ENCODE assay signal across 8 cellular contexts in genomic region chr3:172038823-172039222, GRCh38. TPM values are rescaled to one million over a fixed set of nuclear protein-coding genes. Genes with fewer than 3 reads are reported as not detected.
DNase-seq lines count a peak whose midpoint lies in the region; ATAC-seq and TF ChIP-seq lines count a peak whose summit lies in the region.

No MANE protein-coding gene starts in this region.

- peak overlapping the region; percentile 78 to 97 (median 94) for H3K27ac Mint-ChIP-seq in CD14-positive monocyte
- peak overlapping the region; percentile 97 for H3K27ac Mint-ChIP-seq in central memory CD8-positive, alpha-beta T cell (ENCODE audit: low read depth)
- H3K27ac Mint-ChIP-seq in naive thymus-derived CD4-positive, alpha-beta T cell, result peak overlapping the region; percentile 52 to 99 (median 96)

- H3K4me3 Mint-ChIP-seq in CD14-positive monocyte, result peak overlapping the region; percentile 88 to 93
- peak overlapping the region; percentile 92 for H3K4me3 Mint-ChIP-seq in central memory CD8-positive, alpha-beta T cell
- peak overlapping the region in 9 of 10 donors; percentile 96 to 100 (median 98) for H3K4me3 Mint-ChIP-seq in naive thymus-derived CD4-positive, alpha-beta T cell

- no peak for TF ChIP-seq CTCF in CD14-positive monocyte (IDR thresholded peaks at IDR 0.05)

- DNase-seq in CD14-positive monocyte (ENCODE audit: low spot score), result no peak
- peak; percentile 35 for DNase-seq in MG63
- no peak for DNase-seq in central memory CD8-positive, alpha-beta T cell (ENCODE audit: low spot score in 2 of 2)
- DNase-seq in naive thymus-derived CD4-positive, alpha-beta T cell, result no peak
- DNase-seq in erythroblast (lab: John Stamatoyannopoulos, UW), result no peak
- no peak for DNase-seq in hippocampal formation (lab: John Stamatoyannopoulos, UW)

- 0 out of 2 replicates have a peak, but pooled peaks cover 3% of the 10 kb centered on the region for H3K9me3 ChIP-seq in MG63
- H3K9me3 ChIP-seq in naive thymus-derived CD4-positive, alpha-beta T cell (ENCODE audit: control insufficient read depth in 2 of 3, low read length in 3 of 3), result no peaks in the 10 kb centered on the region

- H3K27ac ChIP-seq in naive thymus-derived CD4-positive, alpha-beta T cell (ENCODE audit: low read depth, low read length), result peak overlapping the region; percentile 97

- peaks cover 0 to 2% (median 1%) of the 10 kb centered on the region in 3 donors for H3K27me3 Mint-ChIP-seq in CD14-positive monocyte (ENCODE audit: low read depth in 3 of 3)
- H3K27me3 Mint-ChIP-seq in central memory CD8-positive, alpha-beta T cell, result no peaks in the 10 kb centered on the region
- peaks cover 0 to 19% (median 0%) of the 10 kb centered on the region in 5 donors for H3K27me3 Mint-ChIP-seq in naive thymus-derived CD4-positive, alpha-beta T cell

- H3K27me3 ChIP-seq in MG63, result no peaks in the 10 kb centered on the region
- no peaks in the 10 kb centered on the region for H3K27me3 ChIP-seq in naive thymus-derived CD4-positive, alpha-beta T cell (ENCODE audit: control insufficient read depth in 2 of 2, insufficient read depth in 2 of 2, low read length in 2 of 2)

- peaks cover 11 to 15% of the 10 kb centered on the region in 2 donors for H3K4me1 ChIP-seq in naive thymus-derived CD4-positive, alpha-beta T cell (ENCODE audit: control insufficient read depth in 2 of 2, insufficient read depth in 2 of 2, low read length in 2 of 2)

- peaks cover 0 to 8% of the 10 kb centered on the region in 2 donors for H3K36me3 Mint-ChIP-seq in CD14-positive monocyte
- H3K36me3 Mint-ChIP-seq in central memory CD8-positive, alpha-beta T cell (ENCODE audit: insufficient read depth), result peaks cover 5% of the 10 kb centered on the region
- peaks cover 0 to 7% (median 0%) of the 10 kb centered on the region in 5 donors for H3K36me3 Mint-ChIP-seq in naive thymus-derived CD4-positive, alpha-beta T cell

- peak overlapping the region; percentile 100 for H3K4me3 ChIP-seq in MG63
- no peak overlapping the region for H3K4me3 ChIP-seq in naive thymus-derived CD4-positive, alpha-beta T cell (ENCODE audit: low read length)

- intact Hi-C loops in CD14-positive monocyte (cut with micrococcal nuclease), result loop anchor here (5.0 to 10.0 kb wide), 5 partner anchors 54 to 253 kb away; no protein-coding TSS in a partner anchor
- intact Hi-C loops in naive thymus-derived CD4-positive, alpha-beta T cell (cut with micrococcal nuclease), result loop anchor here (1.0 to 10.0 kb wide), 16 partner anchors 48 to 1814 kb away; partner anchors contain the start of genes ECT2 (in 2 of the 2), SKIL (in 2 of the 2), EIF5A2 (in 1 of the 2) and PRKCI (in 1 of the 2)

- POLR2A ChIA-PET in naive thymus-derived CD4-positive, alpha-beta T cell (lab: Charles Lee), result interaction anchor here (0.8 to 1.2 kb wide), 3 partner anchors 16 to 68 kb away, joined by 3 to 5 read pairs (median 3); no protein-coding TSS in a partner anchor

- peaks cover 0 to 8% (median 4%) of the 10 kb centered on the region in 7 donors for H3K9me3 Mint-ChIP-seq in CD14-positive monocyte
- no peaks in the 10 kb centered on the region for H3K9me3 Mint-ChIP-seq in central memory CD8-positive, alpha-beta T cell
- H3K9me3 Mint-ChIP-seq in naive thymus-derived CD4-positive, alpha-beta T cell, result peaks cover 0 to 3% (median 0%) of the 10 kb centered on the region in 11 donors

- TF ChIP-seq POLR2A in erythroblast (IDR thresholded peaks at IDR 0.05; ENCODE audit: low read length), result no peak

- CTCF ChIA-PET in naive thymus-derived CD4-positive, alpha-beta T cell (lab: Charles Lee), result interaction anchor here (1.2 to 3.0 kb wide), 3 partner anchors 68 to 628 kb away, joined by 3 to 13 read pairs (median 4); no protein-coding TSS in a partner anchor

- no peak for ATAC-seq in central memory CD8-positive, alpha-beta T cell (replicated peaks; ENCODE audit: extremely low read depth, poor library complexity, severe bottlenecking)
- ATAC-seq in naive thymus-derived CD4-positive, alpha-beta T cell, result no peak
- no peak for ATAC-seq in GM21528 (IDR thresholded peaks at IDR 0.05; ENCODE audit: low FRiP score, unreplicated experiment)
- ATAC-seq in HG03039 (IDR thresholded peaks at IDR 0.05; ENCODE audit: unreplicated experiment), result no peak

- H3K36me3 ChIP-seq in MG63, result peaks cover 28% of the 10 kb centered on the region
- peaks cover 0 to 7% (median 0%) of the 10 kb centered on the region in 3 experiments for H3K36me3 ChIP-seq in naive thymus-derived CD4-positive, alpha-beta T cell (ENCODE audit: control insufficient read depth in 2 of 3, insufficient read depth in 3 of 3, low read length in 3 of 3)

- H3K4me1 Mint-ChIP-seq in CD14-positive monocyte, result peaks cover 51% of the 10 kb centered on the region
- H3K4me1 Mint-ChIP-seq in central memory CD8-positive, alpha-beta T cell, result peaks cover 34% of the 10 kb centered on the region
- peaks cover 25 to 65% (median 48%) of the 10 kb centered on the region in 7 donors for H3K4me1 Mint-ChIP-seq in naive thymus-derived CD4-positive, alpha-beta T cell

RNA-seq across cellular contexts. Expression of gene FNDC3B, which starts 0.6 kb away (rescaled TPM):
- polyA plus RNA-seq in CD14-positive monocyte, result 10 to 100 TPM; 25.7 to 36.1 TPM
- 44.8 and 53.7 TPM in 2 replicates for total RNA-seq in MG63 (2014; rRNA removed; shearing (Covaris generic); ENCODE audit: low replicate concordance)
- total RNA-seq in naive thymus-derived CD4-positive, alpha-beta T cell, result 10 to 100 TPM; 21.1 to 78.6 (median 29.4) TPM
- polyA plus RNA-seq in naive thymus-derived CD4-positive, alpha-beta T cell, result 10 to 100 TPM in 1 of 2 donors, 1 to 10 TPM in 1; 8.6 to 11.0 TPM
